ENCODE assay signal across 7 cellular contexts in the genomic region with DNA sequence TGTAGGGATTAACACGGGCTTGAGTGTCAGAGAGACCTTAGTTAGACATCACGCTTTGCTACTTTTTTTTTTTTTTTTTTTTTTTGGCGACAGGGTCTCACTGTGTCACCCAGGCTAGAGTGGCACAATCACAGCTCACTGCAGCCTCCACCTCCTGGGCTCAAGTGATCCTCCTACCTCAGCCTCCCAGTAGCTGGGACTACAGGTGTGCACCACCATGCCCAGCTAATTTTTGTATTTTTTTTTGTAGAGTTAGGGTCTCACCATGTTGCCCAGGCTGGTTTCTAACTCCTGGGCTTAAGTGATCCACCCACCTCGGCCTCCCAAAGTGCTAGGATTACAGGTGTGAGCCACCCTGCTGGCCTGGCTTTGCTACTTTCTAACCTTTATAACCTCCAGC. TPM values are rescaled to one million over a fixed set of nuclear protein-coding genes. Genes with fewer than 3 reads are reported as not detected.
DNase-seq lines count a peak whose midpoint lies in the region; TF ChIP-seq lines count a peak whose summit lies in the region.
"Not testable (repeated sequence)": the region's sequence is repeated elsewhere in the genome, so short reads cannot be mapped to it uniquely, and the experiment has no call there.
"Had no signal": no experiment of that assay in that cellular context is flagged by ENCODE, and none has a peak within 500 bp of the region (broad histone marks: within the 10 kb centered on the region; RNA-seq: fewer than 3 reads in every experiment).

No MANE protein-coding gene starts in this region.

- H3K4me3 Mint-ChIP-seq in T-helper 1 cell treated with Interleukin-12 subunit alpha and Interleukin-12 subunit beta and Interleukin-4 antibody, amounts not matched to agents 30 μg/mL and 1 μg/mL, for 36 hours, result peak overlapping the region; percentile 90
- H3K4me3 Mint-ChIP-seq in activated naive CD8-positive, alpha-beta T cell treated with anti-CD3 and anti-CD28 coated beads for 36 hours, result peak overlapping the region; percentile 90
- peak overlapping the region; percentile 92 for H3K4me3 Mint-ChIP-seq in neural crest cell

- H3K4me3 ChIP-seq in HFF-Myc (replicated peaks; ENCODE audit: low read depth, low read length) (peak overlapping the region; percentile 63), cardiac muscle cell (peak overlapping the region; percentile 95)

- peaks cover 14% of the 10 kb centered on the region for H3K36me3 Mint-ChIP-seq in T-helper 1 cell treated with Interleukin-12 subunit alpha and Interleukin-12 subunit beta and Interleukin-4 antibody, amounts not matched to agents 30 μg/mL and 1 μg/mL, for 36 hours (ENCODE audit: low read depth)
- H3K36me3 Mint-ChIP-seq in activated naive CD8-positive, alpha-beta T cell treated with anti-CD3 and anti-CD28 coated beads for 36 hours, result peaks cover 10% of the 10 kb centered on the region
- H3K36me3 Mint-ChIP-seq in neural crest cell (ENCODE audit: low read depth), result not testable (repeated sequence)

- not testable (repeated sequence) for H3K9me3 Mint-ChIP-seq in T-helper 1 cell treated with Interleukin-12 subunit alpha and Interleukin-12 subunit beta and Interleukin-4 antibody, amounts not matched to agents 30 μg/mL and 1 μg/mL, for 36 hours; activated naive CD8-positive, alpha-beta T cell treated with anti-CD3 and anti-CD28 coated beads for 36 hours; neural crest cell

- H3K27me3 ChIP-seq in cardiac muscle cell, result not testable (repeated sequence)

- H3K4me1 Mint-ChIP-seq in T-helper 1 cell treated with Interleukin-12 subunit alpha and Interleukin-12 subunit beta and Interleukin-4 antibody, amounts not matched to agents 30 μg/mL and 1 μg/mL, for 36 hours (ENCODE audit: low read depth), result peaks cover 34% of the 10 kb centered on the region
- peaks cover 44% of the 10 kb centered on the region for H3K4me1 Mint-ChIP-seq in activated naive CD8-positive, alpha-beta T cell treated with anti-CD3 and anti-CD28 coated beads for 36 hours
- H3K4me1 Mint-ChIP-seq in neural crest cell, result peaks cover 57% of the 10 kb centered on the region

- H3K27me3 Mint-ChIP-seq in T-helper 1 cell treated with Interleukin-12 subunit alpha and Interleukin-12 subunit beta and Interleukin-4 antibody, amounts not matched to agents 30 μg/mL and 1 μg/mL, for 36 hours (ENCODE audit: low read depth); activated naive CD8-positive, alpha-beta T cell treated with anti-CD3 and anti-CD28 coated beads for 36 hours; neural crest cell (ENCODE audit: low read depth): not testable (repeated sequence)

- H3K27ac ChIP-seq in cardiac muscle cell, result not testable (repeated sequence)

- peaks cover 24% of the 10 kb centered on the region for H3K4me1 ChIP-seq in cardiac muscle cell (ENCODE audit: low read depth)

- not testable (repeated sequence) for H3K9me3 ChIP-seq in cardiac muscle cell (ENCODE audit: low read depth)

- H3K27ac Mint-ChIP-seq in T-helper 1 cell treated with Interleukin-12 subunit alpha and Interleukin-12 subunit beta and Interleukin-4 antibody, amounts not matched to agents 30 μg/mL and 1 μg/mL, for 36 hours; activated naive CD8-positive, alpha-beta T cell treated with anti-CD3 and anti-CD28 coated beads for 36 hours; neural crest cell (ENCODE audit: unreplicated experiment): not testable (repeated sequence)

- not testable (repeated sequence) for H3K36me3 ChIP-seq in cardiac muscle cell

- not testable (repeated sequence) for DNase-seq in HFF-Myc (ENCODE audit: extremely low read depth, low read depth); activated naive CD8-positive, alpha-beta T cell treated with anti-CD3 and anti-CD28 coated beads for 36 hours; cardiac muscle cell (ENCODE audit: low read depth in 1 of 2, low spot score in 1 of 2); neural crest cell (ENCODE audit: low read depth, low spot score)

- not testable (repeated sequence) for TF ChIP-seq CTCF in HFF-Myc (IDR thresholded peaks at IDR 0.05; ENCODE audit: low read depth, low read length, missing control alignments); cardiac muscle cell (IDR thresholded peaks at IDR 0.05; ENCODE audit: low read depth, low read length); neural crest cell (conservative IDR thresholded peaks at IDR 0.05)

RNA-seq across cellular contexts. Expression of gene ZNF48, which starts 1.4 kb away (rescaled TPM):
- 10 to 100 TPM in 1 of 2 experiments, 1 to 10 TPM in 1; 9.5 to 10.2 TPM for total RNA-seq in activated naive CD8-positive, alpha-beta T cell treated with anti-CD3 and anti-CD28 coated beads for 36 hours
- total RNA-seq in cardiac muscle cell (29.5 and 32.3 TPM in 2 replicates), neural crest cell (59.9 and 60.9 TPM in 2 replicates)
- polyA plus RNA-seq in cardiac muscle cell, result 12.5 and 20.8 TPM in 2 replicates

RNA-seq across cellular contexts. Expression of gene ZNF771, which starts 10.8 kb away (rescaled TPM):
- 1 to 10 TPM; 4.2 to 5.2 TPM for total RNA-seq in activated naive CD8-positive, alpha-beta T cell treated with anti-CD3 and anti-CD28 coated beads for 36 hours
- total RNA-seq in cardiac muscle cell (29.1 and 31.5 TPM in 2 replicates), neural crest cell (17.5 and 18.9 TPM in 2 replicates)
- 26.5 and 36.1 TPM in 2 replicates for polyA plus RNA-seq in cardiac muscle cell

RNA-seq across cellular contexts. Expression of gene SEPTIN1, which starts 14.3 kb away (rescaled TPM):
- total RNA-seq in activated naive CD8-positive, alpha-beta T cell treated with anti-CD3 and anti-CD28 coated beads for 36 hours, result 100 to 1,000 TPM; 162 to 163 TPM
- 0.92 and 0.95 TPM in 2 replicates for total RNA-seq in cardiac muscle cell
- 8.7 and 11.9 TPM in 2 replicates for polyA plus RNA-seq in cardiac muscle cell
- 2.3 and 2.9 TPM in 2 replicates for total RNA-seq in neural crest cell

RNA-seq across cellular contexts. Expression of gene MYL11, which starts 22.0 kb away (rescaled TPM):
- total RNA-seq in activated naive CD8-positive, alpha-beta T cell treated with anti-CD3 and anti-CD28 coated beads for 36 hours, result 1 to 10 TPM; 1.2 to 1.5 TPM
- total RNA-seq in cardiac muscle cell, result 1.5 TPM in 1 of 2 replicates, not detected in the other
- 0.69 and 5.5 TPM in 2 replicates for polyA plus RNA-seq in cardiac muscle cell
- total RNA-seq in neural crest cell, result not detected in 2 replicates
- total RNA-seq: breast epithelium, temporal lobe had no signal

RNA-seq across cellular contexts. Expression of gene TBC1D10B, which starts 26.3 kb away (rescaled TPM):
- 10 to 100 TPM; 43.2 to 45.7 TPM for total RNA-seq in activated naive CD8-positive, alpha-beta T cell treated with anti-CD3 and anti-CD28 coated beads for 36 hours
- total RNA-seq in cardiac muscle cell (50.7 and 58.4 TPM in 2 replicates), neural crest cell (39.7 and 45.6 TPM in 2 replicates)
- 39.9 and 51.3 TPM in 2 replicates for polyA plus RNA-seq in cardiac muscle cell

Comparison
In these comparisons a context has a peak if more than half of its experiments do, and no peak if none do; other contexts are left out.
1. RNA of gene SEPTIN1, which starts 14.3 kb away (total RNA-seq): 162 to 163 TPM in activated naive CD8-positive, alpha-beta T cell treated with anti-CD3 and anti-CD28 coated beads for 36 hours; 2.3 to 2.9 TPM in neural crest cell and 0.92 to 0.95 TPM in cardiac muscle cell; every median in the first group is over 10 times any median in the second.
2. Peak in every context shown above with its lines, with median percentiles within 50 percentile points of each other: H3K4me3 Mint-ChIP-seq.